1 cellular context compared by ENCODE assay signal in the genomic region with DNA sequence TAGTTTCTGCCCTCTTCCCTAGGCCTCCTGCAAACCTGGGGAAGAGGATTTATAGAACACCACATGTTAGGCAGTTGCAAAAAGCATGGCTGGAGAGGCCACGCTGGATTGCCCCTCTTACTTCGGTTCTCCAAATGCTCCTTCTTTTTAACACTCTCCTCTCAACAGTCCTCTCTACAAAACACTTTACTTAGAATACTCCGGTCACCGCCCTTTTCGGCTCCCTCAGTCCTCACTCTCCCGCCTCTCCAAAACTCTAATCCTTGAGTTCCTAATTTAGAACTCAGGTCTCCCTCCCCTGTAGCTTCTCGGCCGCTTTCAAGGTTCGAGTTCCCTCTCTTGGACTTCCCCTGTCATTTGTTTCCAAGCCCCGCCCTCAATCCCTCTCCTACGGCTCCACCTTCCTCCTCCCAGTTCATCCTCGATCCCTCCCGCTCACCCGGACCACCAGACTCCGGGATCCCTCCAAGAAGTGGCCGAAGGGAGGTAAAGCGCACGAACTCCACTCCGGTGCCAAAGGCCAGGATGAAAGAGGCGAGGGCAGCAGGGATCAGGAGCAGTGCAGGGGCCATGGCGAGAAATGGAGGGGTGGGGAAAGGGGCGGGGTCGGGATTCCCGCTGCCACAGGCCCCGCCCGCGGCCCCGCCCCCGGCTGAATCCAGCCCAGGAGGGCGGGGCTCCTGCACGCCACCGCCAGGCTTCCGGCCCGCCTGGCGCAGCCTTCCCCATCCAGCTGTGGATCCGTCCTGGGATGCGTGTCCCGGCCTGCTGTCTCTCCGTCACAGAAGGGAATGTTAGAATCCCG.
TF ChIP-seq lines count a peak whose summit lies in the region.

Gene NRM, minus strand, starts transcription at position 582 of the 805 bp plus-strand sequence. Its CDS starts 10 bp downstream, at position 572.

TF ChIP-seq in HepG2, 621 proteins besides CTCF, POLR2A, EP300 and RAD21 (continued from another document and continues in another):
- TF ChIP-seq ZBTB40 (IDR thresholded peaks at IDR 0.05) (no peak), ZBTB40 (CRISPR knock-in tag; IDR thresholded peaks at IDR 0.05) (no peak), CBX2 (IDR thresholded peaks at IDR 0.05; ENCODE audit: low read depth, low read length) (no peak), CBX2 (CRISPR knock-in tag; IDR thresholded peaks at IDR 0.05; ENCODE audit: low read depth) (no peak), ZNF432 (CRISPR knock-in tag; IDR thresholded peaks at IDR 0.05; ENCODE audit: borderline replicate concordance) (no peak), NFATC3 (CRISPR knock-in tag; IDR thresholded peaks at IDR 0.05) (0 out of 2 replicates have a peak, but pooled peaks have one; percentile 30), ELK4 (CRISPR knock-in tag; IDR thresholded peaks at IDR 0.05; ENCODE audit: borderline replicate concordance) (no peak), ZNF34 (CRISPR knock-in tag; IDR thresholded peaks at IDR 0.05; ENCODE audit: borderline replicate concordance) (no peak), TCF7L2 (IDR thresholded peaks at IDR 0.05; ENCODE audit: low read depth, low read length) (no peak), ZNF121 (CRISPR knock-in tag; IDR thresholded peaks at IDR 0.05) (no peak), PLRG1 (conservative IDR thresholded peaks at IDR 0.05) (no peak), ZNF564 (CRISPR knock-in tag; IDR thresholded peaks at IDR 0.05) (no peak), POGZ (CRISPR knock-in tag; IDR thresholded peaks at IDR 0.05) (no peak), IRF9 (CRISPR knock-in tag; IDR thresholded peaks at IDR 0.05; ENCODE audit: borderline replicate concordance) (no peak), NFIC (IDR thresholded peaks at IDR 0.05; ENCODE audit: low read length) (no peak), IKZF1 (IDR thresholded peaks at IDR 0.05) (no peak), SETDB1 (CRISPR knock-in tag; IDR thresholded peaks at IDR 0.05; ENCODE audit: borderline replicate concordance) (no peak), EZH2 (conservative IDR thresholded peaks at IDR 0.05; ENCODE audit: low read depth, low read length) (no peak), CHD2 (IDR thresholded peaks at IDR 0.05; ENCODE audit: low read depth, low read length) (no peak), ZNF530 (CRISPR knock-in tag; IDR thresholded peaks at IDR 0.05; ENCODE audit: low read depth) (no peak), PCBP2 (optimal IDR thresholded peaks at IDR 0.05; ENCODE audit: low read depth, low read length, poor library complexity, severe bottlenecking) (no peak)
- TF ChIP-seq, protein P1, sequence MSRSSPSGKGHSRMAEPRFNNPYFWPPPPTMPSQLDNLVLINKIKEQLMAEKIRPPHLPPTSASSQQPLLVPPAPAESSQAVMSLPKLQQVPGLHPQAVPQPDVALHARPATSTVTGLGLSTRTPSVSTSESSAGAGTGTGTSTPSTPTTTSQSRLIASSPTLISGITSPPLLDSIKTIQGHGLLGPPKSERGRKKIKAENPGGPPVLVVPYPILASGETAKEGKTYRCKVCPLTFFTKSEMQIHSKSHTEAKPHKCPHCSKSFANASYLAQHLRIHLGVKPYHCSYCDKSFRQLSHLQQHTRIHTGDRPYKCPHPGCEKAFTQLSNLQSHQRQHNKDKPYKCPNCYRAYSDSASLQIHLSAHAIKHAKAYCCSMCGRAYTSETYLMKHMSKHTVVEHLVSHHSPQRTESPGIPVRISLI (CRISPR knock-in tag; IDR thresholded peaks at IDR 0.05; ENCODE audit: borderline replicate concordance), result no peak
- TF ChIP-seq, protein P2, sequence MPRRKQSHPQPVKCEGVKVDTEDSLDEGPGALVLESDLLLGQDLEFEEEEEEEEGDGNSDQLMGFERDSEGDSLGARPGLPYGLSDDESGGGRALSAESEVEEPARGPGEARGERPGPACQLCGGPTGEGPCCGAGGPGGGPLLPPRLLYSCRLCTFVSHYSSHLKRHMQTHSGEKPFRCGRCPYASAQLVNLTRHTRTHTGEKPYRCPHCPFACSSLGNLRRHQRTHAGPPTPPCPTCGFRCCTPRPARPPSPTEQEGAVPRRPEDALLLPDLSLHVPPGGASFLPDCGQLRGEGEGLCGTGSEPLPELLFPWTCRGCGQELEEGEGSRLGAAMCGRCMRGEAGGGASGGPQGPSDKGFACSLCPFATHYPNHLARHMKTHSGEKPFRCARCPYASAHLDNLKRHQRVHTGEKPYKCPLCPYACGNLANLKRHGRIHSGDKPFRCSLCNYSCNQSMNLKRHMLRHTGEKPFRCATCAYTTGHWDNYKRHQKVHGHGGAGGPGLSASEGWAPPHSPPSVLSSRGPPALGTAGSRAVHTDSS (CRISPR knock-in tag; conservative IDR thresholded peaks at IDR 0.05), result no peak
- TF ChIP-seq, protein P3, sequence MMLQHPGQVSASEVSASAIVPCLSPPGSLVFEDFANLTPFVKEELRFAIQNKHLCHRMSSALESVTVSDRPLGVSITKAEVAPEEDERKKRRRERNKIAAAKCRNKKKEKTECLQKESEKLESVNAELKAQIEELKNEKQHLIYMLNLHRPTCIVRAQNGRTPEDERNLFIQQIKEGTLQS (CRISPR knock-in tag; IDR thresholded peaks at IDR 0.05), result no peak
- TF ChIP-seq, protein P4, sequence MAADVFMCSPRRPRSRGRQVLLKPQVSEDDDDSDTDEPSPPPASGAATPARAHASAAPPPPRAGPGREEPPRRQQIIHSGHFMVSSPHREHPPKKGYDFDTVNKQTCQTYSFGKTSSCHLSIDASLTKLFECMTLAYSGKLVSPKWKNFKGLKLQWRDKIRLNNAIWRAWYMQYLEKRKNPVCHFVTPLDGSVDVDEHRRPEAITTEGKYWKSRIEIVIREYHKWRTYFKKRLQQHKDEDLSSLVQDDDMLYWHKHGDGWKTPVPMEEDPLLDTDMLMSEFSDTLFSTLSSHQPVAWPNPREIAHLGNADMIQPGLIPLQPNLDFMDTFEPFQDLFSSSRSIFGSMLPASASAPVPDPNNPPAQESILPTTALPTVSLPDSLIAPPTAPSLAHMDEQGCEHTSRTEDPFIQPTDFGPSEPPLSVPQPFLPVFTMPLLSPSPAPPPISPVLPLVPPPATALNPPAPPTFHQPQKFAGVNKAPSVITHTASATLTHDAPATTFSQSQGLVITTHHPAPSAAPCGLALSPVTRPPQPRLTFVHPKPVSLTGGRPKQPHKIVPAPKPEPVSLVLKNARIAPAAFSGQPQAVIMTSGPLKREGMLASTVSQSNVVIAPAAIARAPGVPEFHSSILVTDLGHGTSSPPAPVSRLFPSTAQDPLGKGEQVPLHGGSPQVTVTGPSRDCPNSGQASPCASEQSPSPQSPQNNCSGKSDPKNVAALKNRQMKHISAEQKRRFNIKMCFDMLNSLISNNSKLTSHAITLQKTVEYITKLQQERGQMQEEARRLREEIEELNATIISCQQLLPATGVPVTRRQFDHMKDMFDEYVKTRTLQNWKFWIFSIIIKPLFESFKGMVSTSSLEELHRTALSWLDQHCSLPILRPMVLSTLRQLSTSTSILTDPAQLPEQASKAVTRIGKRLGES (CRISPR knock-in tag; IDR thresholded peaks at IDR 0.05; ENCODE audit: borderline replicate concordance), result no peak; the same call in 1 of the 2 replicates
- TF ChIP-seq, protein P5, sequence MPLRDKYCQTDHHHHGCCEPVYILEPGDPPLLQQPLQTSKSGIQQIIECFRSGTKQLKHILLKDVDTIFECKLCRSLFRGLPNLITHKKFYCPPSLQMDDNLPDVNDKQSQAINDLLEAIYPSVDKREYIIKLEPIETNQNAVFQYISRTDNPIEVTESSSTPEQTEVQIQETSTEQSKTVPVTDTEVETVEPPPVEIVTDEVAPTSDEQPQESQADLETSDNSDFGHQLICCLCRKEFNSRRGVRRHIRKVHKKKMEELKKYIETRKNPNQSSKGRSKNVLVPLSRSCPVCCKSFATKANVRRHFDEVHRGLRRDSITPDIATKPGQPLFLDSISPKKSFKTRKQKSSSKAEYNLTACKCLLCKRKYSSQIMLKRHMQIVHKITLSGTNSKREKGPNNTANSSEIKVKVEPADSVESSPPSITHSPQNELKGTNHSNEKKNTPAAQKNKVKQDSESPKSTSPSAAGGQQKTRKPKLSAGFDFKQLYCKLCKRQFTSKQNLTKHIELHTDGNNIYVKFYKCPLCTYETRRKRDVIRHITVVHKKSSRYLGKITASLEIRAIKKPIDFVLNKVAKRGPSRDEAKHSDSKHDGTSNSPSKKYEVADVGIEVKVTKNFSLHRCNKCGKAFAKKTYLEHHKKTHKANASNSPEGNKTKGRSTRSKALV (CRISPR knock-in tag; IDR thresholded peaks at IDR 0.05), result peak; percentile 71; the same call in 1 of the 2 replicates
- TF ChIP-seq, protein P6, sequence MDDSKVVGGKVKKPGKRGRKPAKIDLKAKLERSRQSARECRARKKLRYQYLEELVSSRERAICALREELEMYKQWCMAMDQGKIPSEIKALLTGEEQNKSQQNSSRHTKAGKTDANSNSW (CRISPR knock-in tag; IDR thresholded peaks at IDR 0.05; ENCODE audit: borderline replicate concordance), result no peak
- TF ChIP-seq, protein P7, sequence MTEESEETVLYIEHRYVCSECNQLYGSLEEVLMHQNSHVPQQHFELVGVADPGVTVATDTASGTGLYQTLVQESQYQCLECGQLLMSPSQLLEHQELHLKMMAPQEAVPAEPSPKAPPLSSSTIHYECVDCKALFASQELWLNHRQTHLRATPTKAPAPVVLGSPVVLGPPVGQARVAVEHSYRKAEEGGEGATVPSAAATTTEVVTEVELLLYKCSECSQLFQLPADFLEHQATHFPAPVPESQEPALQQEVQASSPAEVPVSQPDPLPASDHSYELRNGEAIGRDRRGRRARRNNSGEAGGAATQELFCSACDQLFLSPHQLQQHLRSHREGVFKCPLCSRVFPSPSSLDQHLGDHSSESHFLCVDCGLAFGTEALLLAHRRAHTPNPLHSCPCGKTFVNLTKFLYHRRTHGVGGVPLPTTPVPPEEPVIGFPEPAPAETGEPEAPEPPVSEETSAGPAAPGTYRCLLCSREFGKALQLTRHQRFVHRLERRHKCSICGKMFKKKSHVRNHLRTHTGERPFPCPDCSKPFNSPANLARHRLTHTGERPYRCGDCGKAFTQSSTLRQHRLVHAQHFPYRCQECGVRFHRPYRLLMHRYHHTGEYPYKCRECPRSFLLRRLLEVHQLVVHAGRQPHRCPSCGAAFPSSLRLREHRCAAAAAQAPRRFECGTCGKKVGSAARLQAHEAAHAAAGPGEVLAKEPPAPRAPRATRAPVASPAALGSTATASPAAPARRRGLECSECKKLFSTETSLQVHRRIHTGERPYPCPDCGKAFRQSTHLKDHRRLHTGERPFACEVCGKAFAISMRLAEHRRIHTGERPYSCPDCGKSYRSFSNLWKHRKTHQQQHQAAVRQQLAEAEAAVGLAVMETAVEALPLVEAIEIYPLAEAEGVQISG (CRISPR knock-in tag; IDR thresholded peaks at IDR 0.05), result peak; percentile 89
